ENCODE assay signal across 39 cellular contexts in genomic region chrX:38048886-38049285, GRCh38. TPM values are rescaled to one million over a fixed set of nuclear protein-coding genes. Genes with fewer than 3 reads are reported as not detected.
"Had no signal": no experiment of that assay in that cellular context is flagged by ENCODE, and none has a peak within 500 bp of the region (broad histone marks: within the 10 kb centered on the region; RNA-seq: fewer than 3 reads in every experiment).

No MANE protein-coding gene starts in this region.

- H3K4me1 ChIP-seq: ascending aorta, body of pancreas, breast epithelium had no signal

- H3K27me3 ChIP-seq: adrenal gland, ascending aorta, body of pancreas, brain microvascular endothelial cell, cardiac muscle cell had no signal

- H3K27ac ChIP-seq: adrenal gland, ascending aorta, body of pancreas, brain microvascular endothelial cell, breast epithelium, cardiac muscle cell had no signal

- H3K36me3 ChIP-seq: adrenal gland, ascending aorta, brain microvascular endothelial cell, breast epithelium, cardiac muscle cell had no signal

- H3K27ac Mint-ChIP-seq: activated naive CD4-positive, alpha-beta T cell treated with anti-CD3 and anti-CD28 coated beads for 36 hours; activated naive CD4-positive, alpha-beta T cell treated with anti-CD3 and anti-CD28 coated beads, Interleukin-2, amount 10 ng/mL, durations not matched to agents 7 days and 5 days; activated naive CD4-positive, alpha-beta T cell treated with anti-CD3 and anti-CD28 coated beads, Interleukin-2, amount 50 U/mL, for 24 hours; activated naive CD4-positive, alpha-beta T cell treated with anti-CD3 and anti-CD28 coated beads, Interleukin-2, amount 50 U/mL, for 72 hours; activated naive CD8-positive, alpha-beta T cell; activated naive CD8-positive, alpha-beta T cell treated with anti-CD3 and anti-CD28 coated beads for 36 hours; activated naive CD8-positive, alpha-beta T cell treated with anti-CD3 and anti-CD28 coated beads, Interleukin-2, amount 10 ng/mL, durations not matched to agents 7 days and 5 days; activated naive CD8-positive, alpha-beta T cell treated with anti-CD3 and anti-CD28 coated beads, Interleukin-2, amount 50 U/mL, for 24 hours; activated T-cell treated with anti-CD3 and anti-CD28 coated beads, Interleukin-2, amount 50 U/mL, for 24 hours; activated T-cell treated with anti-CD3 and anti-CD28 coated beads, Interleukin-2, amount 50 U/mL, for 72 hours; activated T-helper 1 cell treated with anti-CD3 and anti-CD28 coated beads, Interleukin-12 subunit alpha, Interleukin-12 subunit beta, Interleukin-2, Interleukin-4 antibody, amounts not matched to agents 30 ng/mL and 10 ng/mL and 1 ng/mL, durations not matched to agents 14 hours and 24 hours and 36 hours; activated T-helper 17 cell treated with anti-CD3 and anti-CD28 coated beads, Interleukin-2, amount 50 U/mL, for 72 hours; activated T-helper 2 cell treated with anti-CD3 and anti-CD28 coated beads, Interferon-gamma antibody, Interleukin-2, Interleukin-4, amounts not matched to agents 10 μg/mL and 5 μg/mL and 100 μg/mL, durations not matched to agents 14 hours and 24 hours and 36 hours; brain had no signal

- DNase-seq: activated effector memory CD4-positive, alpha-beta T cell treated with anti-CD3 and anti-CD28 coated beads, Interleukin-2, amount 50 U/mL, for 16 hours; activated effector memory CD4-positive, alpha-beta T cell treated with Interleukin-2 at 50 U/mL for 16 hours; activated gamma-delta T cell; activated gamma-delta T cell treated with Interleukin-2 at 50 U/mL for 16 hours; activated naive CD4-positive, alpha-beta T cell; activated naive CD4-positive, alpha-beta T cell treated with anti-CD3 and anti-CD28 coated beads for 36 hours; activated naive CD4-positive, alpha-beta T cell treated with anti-CD3 and anti-CD28 coated beads, Interleukin-2, amount 10 ng/mL, durations not matched to agents 7 days and 5 days; activated naive CD4-positive, alpha-beta T cell treated with anti-CD3 and anti-CD28 coated beads, Interleukin-2, amount 50 U/mL, for 16 hours; activated naive CD4-positive, alpha-beta T cell treated with Interleukin-2 at 50 U/mL for 16 hours; activated naive CD8-positive, alpha-beta T cell treated with anti-CD3 and anti-CD28 coated beads for 36 hours; activated naive CD8-positive, alpha-beta T cell treated with anti-CD3 and anti-CD28 coated beads, Interleukin-2, amount 10 ng/mL, durations not matched to agents 7 days and 5 days; activated naive CD8-positive, alpha-beta T cell treated with anti-CD3 and anti-CD28 coated beads, Interleukin-2, amount 50 U/mL, for 24 hours; activated T-cell treated with anti-CD3 and anti-CD28 coated beads, Interleukin-2, amount 50 U/mL, for 1 hour; activated T-cell treated with anti-CD3 and anti-CD28 coated beads, Interleukin-2, amount 50 U/mL, for 24 hours; activated T-cell treated with anti-CD3 and anti-CD28 coated beads, Interleukin-2, amount 50 U/mL, for 4 hours; activated T-cell treated with anti-CD3 and anti-CD28 coated beads, Interleukin-2, amount 50 U/mL, for 48 hours; activated T-cell treated with anti-CD3 and anti-CD28 coated beads, Interleukin-2, amount 50 U/mL, for 72 hours; adrenal gland; amniotic stem cell; amygdala; anterior cingulate cortex; aorta; body of pancreas; brain microvascular endothelial cell; caudate nucleus; central memory CD4-positive, alpha-beta T cell; cerebellar nuclear complex had no signal

- H3K4me3 ChIP-seq: adrenal gland, ascending aorta, body of pancreas, breast epithelium, cardiac muscle cell had no signal

- H3K4me3 Mint-ChIP-seq: activated naive CD4-positive, alpha-beta T cell treated with anti-CD3 and anti-CD28 coated beads for 36 hours; activated naive CD4-positive, alpha-beta T cell treated with anti-CD3 and anti-CD28 coated beads, Interleukin-2, amount 10 ng/mL, durations not matched to agents 7 days and 5 days; activated naive CD4-positive, alpha-beta T cell treated with anti-CD3 and anti-CD28 coated beads, Interleukin-2, amount 50 U/mL, for 24 hours; activated naive CD8-positive, alpha-beta T cell; activated naive CD8-positive, alpha-beta T cell treated with anti-CD3 and anti-CD28 coated beads for 36 hours; activated naive CD8-positive, alpha-beta T cell treated with anti-CD3 and anti-CD28 coated beads, Interleukin-2, amount 10 ng/mL, durations not matched to agents 7 days and 5 days; activated naive CD8-positive, alpha-beta T cell treated with anti-CD3 and anti-CD28 coated beads, Interleukin-2, amount 50 U/mL, for 24 hours; activated T-cell treated with anti-CD3 and anti-CD28 coated beads, Interleukin-2, amount 50 U/mL, for 24 hours; activated T-cell treated with anti-CD3 and anti-CD28 coated beads, Interleukin-2, amount 50 U/mL, for 4 hours; activated T-cell treated with anti-CD3 and anti-CD28 coated beads, Interleukin-2, amount 50 U/mL, for 72 hours; activated T-helper 1 cell treated with anti-CD3 and anti-CD28 coated beads, Interleukin-12 subunit alpha, Interleukin-12 subunit beta, Interleukin-2, Interleukin-4 antibody, amounts not matched to agents 30 ng/mL and 10 ng/mL and 1 ng/mL, durations not matched to agents 14 hours and 24 hours and 36 hours; activated T-helper 17 cell treated with anti-CD3 and anti-CD28 coated beads, Interleukin-2, amount 50 U/mL, for 72 hours; brain; central memory CD8-positive, alpha-beta T cell had no signal

- H3K9me3 Mint-ChIP-seq: activated naive CD4-positive, alpha-beta T cell treated with anti-CD3 and anti-CD28 coated beads for 36 hours; activated naive CD4-positive, alpha-beta T cell treated with anti-CD3 and anti-CD28 coated beads, Interleukin-2, amount 10 ng/mL, durations not matched to agents 7 days and 5 days; activated naive CD4-positive, alpha-beta T cell treated with anti-CD3 and anti-CD28 coated beads, Interleukin-2, amount 50 U/mL, for 24 hours; activated naive CD8-positive, alpha-beta T cell treated with anti-CD3 and anti-CD28 coated beads, Interleukin-2, amount 10 ng/mL, durations not matched to agents 7 days and 5 days; activated naive CD8-positive, alpha-beta T cell treated with anti-CD3 and anti-CD28 coated beads, Interleukin-2, amount 50 U/mL, for 24 hours; activated T-cell treated with anti-CD3 and anti-CD28 coated beads, Interleukin-2, amount 50 U/mL, for 4 hours; activated T-helper 1 cell treated with anti-CD3 and anti-CD28 coated beads, Interleukin-12 subunit alpha, Interleukin-12 subunit beta, Interleukin-2, Interleukin-4 antibody, amounts not matched to agents 30 ng/mL and 10 ng/mL and 1 ng/mL, durations not matched to agents 14 hours and 24 hours and 36 hours; activated T-helper 17 cell treated with anti-CD3 and anti-CD28 coated beads, Interleukin-2, amount 50 U/mL, for 72 hours; activated T-helper 2 cell treated with anti-CD3 and anti-CD28 coated beads, Interferon-gamma antibody, Interleukin-2, Interleukin-4, amounts not matched to agents 10 μg/mL and 5 μg/mL and 100 μg/mL, durations not matched to agents 14 hours and 24 hours and 36 hours; central memory CD8-positive, alpha-beta T cell had no signal

- ATAC-seq: activated naive CD4-positive, alpha-beta T cell treated with anti-CD3 and anti-CD28 coated beads, Interleukin-2, amount 50 U/mL, for 72 hours; activated naive CD8-positive, alpha-beta T cell treated with anti-CD3 and anti-CD28 coated beads, Interleukin-2, amount 50 U/mL, for 24 hours; activated T-cell treated with anti-CD3 and anti-CD28 coated beads, Interleukin-2, amount 50 U/mL, for 4 hours; activated T-cell treated with anti-CD3 and anti-CD28 coated beads, Interleukin-2, amount 50 U/mL, for 72 hours; activated T-helper 17 cell treated with anti-CD3 and anti-CD28 coated beads, Interleukin-2, amount 50 U/mL, for 72 hours; body of pancreas had no signal

- H3K4me1 Mint-ChIP-seq: activated naive CD4-positive, alpha-beta T cell treated with anti-CD3 and anti-CD28 coated beads, Interleukin-2, amount 10 ng/mL, durations not matched to agents 7 days and 5 days; activated naive CD4-positive, alpha-beta T cell treated with anti-CD3 and anti-CD28 coated beads, Interleukin-2, amount 50 U/mL, for 24 hours; activated naive CD8-positive, alpha-beta T cell treated with anti-CD3 and anti-CD28 coated beads for 36 hours; activated naive CD8-positive, alpha-beta T cell treated with anti-CD3 and anti-CD28 coated beads, Interleukin-2, amount 10 ng/mL, durations not matched to agents 7 days and 5 days; activated T-helper 17 cell treated with anti-CD3 and anti-CD28 coated beads, Interleukin-2, amount 50 U/mL, for 72 hours; brain; central memory CD8-positive, alpha-beta T cell had no signal

- H3K27me3 Mint-ChIP-seq: activated naive CD4-positive, alpha-beta T cell treated with anti-CD3 and anti-CD28 coated beads, Interleukin-2, amount 10 ng/mL, durations not matched to agents 7 days and 5 days; activated naive CD4-positive, alpha-beta T cell treated with anti-CD3 and anti-CD28 coated beads, Interleukin-2, amount 50 U/mL, for 24 hours; activated naive CD8-positive, alpha-beta T cell; activated naive CD8-positive, alpha-beta T cell treated with anti-CD3 and anti-CD28 coated beads, Interleukin-2, amount 10 ng/mL, durations not matched to agents 7 days and 5 days; activated T-helper 17 cell treated with anti-CD3 and anti-CD28 coated beads, Interleukin-2, amount 50 U/mL, for 72 hours; brain; central memory CD8-positive, alpha-beta T cell had no signal

- FAIRE-seq: bronchial epithelial cell had no signal

- H3K36me3 Mint-ChIP-seq: activated naive CD4-positive, alpha-beta T cell treated with anti-CD3 and anti-CD28 coated beads, Interleukin-2, amount 10 ng/mL, durations not matched to agents 7 days and 5 days; activated naive CD4-positive, alpha-beta T cell treated with anti-CD3 and anti-CD28 coated beads, Interleukin-2, amount 50 U/mL, for 72 hours; activated naive CD8-positive, alpha-beta T cell; activated naive CD8-positive, alpha-beta T cell treated with anti-CD3 and anti-CD28 coated beads for 36 hours; activated naive CD8-positive, alpha-beta T cell treated with anti-CD3 and anti-CD28 coated beads, Interleukin-2, amount 10 ng/mL, durations not matched to agents 7 days and 5 days; brain had no signal

- H3K9me3 ChIP-seq: adrenal gland, ascending aorta, body of pancreas had no signal

RNA-seq across cellular contexts. Expression of gene SYTL5, which starts 42.5 kb away (rescaled TPM):
- total RNA-seq: activated naive CD4-positive, alpha-beta T cell treated with anti-CD3 and anti-CD28 coated beads for 36 hours; activated naive CD4-positive, alpha-beta T cell treated with anti-CD3 and anti-CD28 coated beads, Interleukin-2, amount 50 U/mL, for 72 hours; activated naive CD8-positive, alpha-beta T cell treated with anti-CD3 and anti-CD28 coated beads for 36 hours; activated naive CD8-positive, alpha-beta T cell treated with anti-CD3 and anti-CD28 coated beads, Interleukin-2, amount 10 ng/mL, durations not matched to agents 7 days and 5 days; activated T-cell treated with anti-CD3 and anti-CD28 coated beads, Interleukin-2, amount 50 U/mL, for 72 hours; activated T-helper 1 cell treated with anti-CD3 and anti-CD28 coated beads, Interleukin-12 subunit alpha, Interleukin-12 subunit beta, Interleukin-2, Interleukin-4 antibody, amounts not matched to agents 30 ng/mL and 10 ng/mL and 1 ng/mL, durations not matched to agents 14 hours and 24 hours and 36 hours; activated T-helper 2 cell treated with anti-CD3 and anti-CD28 coated beads, Interferon-gamma antibody, Interleukin-2, Interleukin-4, amounts not matched to agents 10 μg/mL and 5 μg/mL and 100 μg/mL, durations not matched to agents 14 hours and 24 hours and 36 hours; aorta; ascending aorta had no signal
